In genomic region chr15:85336870-85337269, GRCh38 we compare ENCODE assay signal across 1 cellular context.
TF ChIP-seq lines count a peak whose summit lies in the region.

No MANE protein-coding gene starts in this region.

TF ChIP-seq in A549, 52 proteins besides CTCF, POLR2A, EP300 and RAD21 (continued from another document):
- TF ChIP-seq REST (IDR thresholded peaks at IDR 0.05) (no peak), MYC (IDR thresholded peaks at IDR 0.05; ENCODE audit: borderline replicate concordance, low read length) (no peak), HOXA7 (CRISPR knock-in tag; IDR thresholded peaks at IDR 0.05) (no peak), MAZ (IDR thresholded peaks at IDR 0.05; ENCODE audit: borderline replicate concordance, low read depth, low read length) (no peak), NFE2L2 (conservative IDR thresholded peaks at IDR 0.05; ENCODE audit: low read length) (no peak), ELK1 (IDR thresholded peaks at IDR 0.05; ENCODE audit: low read depth, low read length) (no peak), CBX8 (IDR thresholded peaks at IDR 0.05) (no peak), KDM1A (IDR thresholded peaks at IDR 0.05; ENCODE audit: low read depth) (no peak), CHD2 (IDR thresholded peaks at IDR 0.05; ENCODE audit: low read length, partially characterized antibody) (no peak), FOSB (CRISPR knock-in tag; IDR thresholded peaks at IDR 0.05) (no peak), TP53 (CRISPR knock-in tag; IDR thresholded peaks at IDR 0.05) (no peak), ESRRA (IDR thresholded peaks at IDR 0.05; ENCODE audit: borderline replicate concordance, low read length) (no peak), RFX5 (IDR thresholded peaks at IDR 0.05) (no peak), PHF8 (IDR thresholded peaks at IDR 0.05; ENCODE audit: borderline replicate concordance, low read depth) (no peak), JUNB (IDR thresholded peaks at IDR 0.05) (no peak), KDM5A (IDR thresholded peaks at IDR 0.05) (no peak)
